ENCODE assay signal across 16 cellular contexts in the genomic region with DNA sequence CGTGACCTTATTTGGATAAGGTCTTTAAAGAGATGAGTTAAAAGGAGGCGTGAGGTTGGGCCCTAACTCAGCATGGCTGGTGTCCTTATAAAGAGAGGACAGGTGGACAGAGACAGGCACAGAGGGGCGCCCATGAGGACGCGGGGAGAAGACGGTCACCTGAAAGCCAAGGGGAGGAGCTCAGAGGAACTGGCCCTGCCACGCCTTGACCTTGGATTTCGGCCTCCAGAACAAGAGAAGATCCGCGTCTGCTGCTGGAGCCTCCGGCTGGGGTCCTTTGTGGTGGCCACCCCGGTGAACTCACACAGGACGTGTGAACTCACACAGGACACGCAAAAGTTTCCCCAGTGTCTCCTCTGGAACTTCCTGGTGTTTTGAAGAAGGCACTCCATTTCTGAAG.
A peak's percentile ranks its signal among the peaks of the same experiment; 100 is the strongest.
DNase-seq lines count a peak whose midpoint lies in the region; ATAC-seq and TF ChIP-seq lines count a peak whose summit lies in the region.
"Had no signal": no experiment of that assay in that cellular context is flagged by ENCODE, and none has a peak within 500 bp of the region (broad histone marks: within the 10 kb centered on the region; RNA-seq: fewer than 3 reads in every experiment).

No MANE protein-coding gene starts in this region.

- TF ChIP-seq CTCF in MCF 10A (IDR thresholded peaks at IDR 0.05; ENCODE audit: unreplicated experiment), result no peak
- no peak for TF ChIP-seq CTCF in breast epithelium (IDR thresholded peaks at IDR 0.05)
- no peak for TF ChIP-seq CTCF in OCI-LY7 (conservative IDR thresholded peaks at IDR 0.05; ENCODE audit: low read length)
- TF ChIP-seq CTCF in suprapubic skin (IDR thresholded peaks at IDR 0.05), result no peak

- BruUV-seq in MCF 10A (replicated peaks; lab: Mats Ljungman, UMichigan), result no TSS peak
- BruUV-seq in OCI-LY7 (replicated peaks; lab: Mats Ljungman, UMichigan), result no TSS peak

- H3K9me3 Mint-ChIP-seq in MCF 10A (ENCODE audit: unreplicated experiment), result no peaks in the 10 kb centered on the region

- peaks cover 26% of the 10 kb centered on the region for H3K4me1 Mint-ChIP-seq in MCF 10A (ENCODE audit: insufficient read depth, unreplicated experiment)

- H3K27ac Mint-ChIP-seq in MCF 10A (ENCODE audit: low read depth, unreplicated experiment), result peak overlapping the region; percentile 71

- intact Hi-C loops in MCF 10A (cut with micrococcal nuclease), result no loop called here
- intact Hi-C loops in breast epithelium (cut with DNase I; ENCODE audit: low total_unique reads), result no loop called here
- intact Hi-C loops in OCI-LY7 (cut with micrococcal nuclease; ENCODE audit: unreplicated experiment), result no loop called here
- intact Hi-C loops in right cardiac atrium (cut with DNase I), result no loop called here

- no peak overlapping the region for H3K4me3 ChIP-seq in breast epithelium
- no peak overlapping the region for H3K4me3 ChIP-seq in OCI-LY7 (ENCODE audit: low read depth, low read length, poor library complexity, severe bottlenecking)
- H3K4me3 ChIP-seq in right cardiac atrium (ENCODE audit: low read length), result no peak overlapping the region
- no peak overlapping the region for H3K4me3 ChIP-seq in suprapubic skin

- no peaks in the 10 kb centered on the region for H3K27me3 ChIP-seq in breast epithelium
- H3K27me3 ChIP-seq in right cardiac atrium (ENCODE audit: control insufficient read depth, insufficient read depth), result no peaks in the 10 kb centered on the region
- H3K27me3 ChIP-seq in suprapubic skin, result peaks cover 3% of the 10 kb centered on the region

- CTCF ChIA-PET in MCF 10A (lab: Yijun Ruan, JAX), result no interaction called here
- CTCF ChIA-PET in OCI-LY7 (lab: Charles Lee; ENCODE audit: unreplicated experiment), result interaction anchor here (0.6 kb wide), 1 partner anchor 111 kb away, joined by 3 read pairs; no protein-coding TSS in a partner anchor

- H3K79me2 ChIP-seq in OCI-LY7 (ENCODE audit: insufficient read depth, low read depth, low read length), result no peaks in the 10 kb centered on the region

- POLR2A ChIA-PET in MCF 10A (lab: Yijun Ruan, JAX), result no interaction called here
- POLR2A ChIA-PET in OCI-LY7 (lab: Charles Lee), result no interaction called here

- no peak for ATAC-seq in right cardiac atrium
- ATAC-seq: HCT116 had no signal

- DNase-seq in MCF 10A (ENCODE audit: unreplicated experiment), result no peak
- no peak for DNase-seq in breast epithelium (ENCODE audit: low spot score in 2 of 2)
- no peak for DNase-seq in OCI-LY7 (ENCODE audit: low spot score)
- peak in 2 of 3 donors; percentile 7 to 41 for DNase-seq in right cardiac atrium
- DNase-seq in suprapubic skin (ENCODE audit: low spot score in 2 of 2), result peak in 1 of 2 donors; percentile 55
- DNase-seq in NCI-H510A (lab: John Stamatoyannopoulos, UW), result no peak
- no peak for DNase-seq in NCI-H345 treated with DMSO at 0.1 percent for 48 hours (lab: John Stamatoyannopoulos, UW; ENCODE audit: unreplicated experiment)
- DNase-seq in stimulated activated CD4-positive, alpha-beta T cell treated with anti-CD3 and anti-CD28 coated beads, Interleukin-1b, Interleukin-23, amount 100 ng/mL, for 48 hours, result no peak
- DNase-seq: 8988T; DMS79; GDM1; NCI-H146; NCI-H2081 treated with DMSO at 0.1 percent for 48 hours; NK-92 treated with Interleukin-12 subunit alpha and Interleukin-12 subunit beta, amount 100 ng/mL, for 24 hours; SHP77 treated with DMSO at 0.1 percent for 48 hours had no signal

- TF ChIP-seq POLR2A in breast epithelium (IDR thresholded peaks at IDR 0.05), result no peak
- no peak for TF ChIP-seq POLR2A in suprapubic skin (IDR thresholded peaks at IDR 0.05)

- H3K36me3 Mint-ChIP-seq in MCF 10A (ENCODE audit: insufficient read depth, unreplicated experiment), result peaks cover 7% of the 10 kb centered on the region

- no peak overlapping the region for H3K27ac ChIP-seq in breast epithelium
- no peak overlapping the region for H3K27ac ChIP-seq in OCI-LY7 (ENCODE audit: low read depth, low read length, poor library complexity, severe bottlenecking)
- no peak overlapping the region for H3K27ac ChIP-seq in right cardiac atrium (ENCODE audit: low read length)
- peak overlapping the region; percentile 67 for H3K27ac ChIP-seq in suprapubic skin

- WGBS in right cardiac atrium, result 90% methylated on average over 14 of the region's 14 CpGs
- 89% methylated on average over 14 of the region's 14 CpGs for WGBS in suprapubic skin

- no peak for TF ChIP-seq EP300 in suprapubic skin (IDR thresholded peaks at IDR 0.05)

- H3K36me3 ChIP-seq in breast epithelium (no peaks in the 10 kb centered on the region), OCI-LY7 (ENCODE audit: insufficient read depth, low read length) (no peaks in the 10 kb centered on the region), suprapubic skin (no peaks in the 10 kb centered on the region)

- peak overlapping the region; percentile 51 for H3K4me2 ChIP-seq in OCI-LY7 (ENCODE audit: low read length)

- H2AFZ ChIP-seq in OCI-LY7 (ENCODE audit: low read length), result no peak overlapping the region

- H3K9me3 ChIP-seq in breast epithelium (no peaks in the 10 kb centered on the region), OCI-LY7 (ENCODE audit: low read length) (no peaks in the 10 kb centered on the region), right cardiac atrium (ENCODE audit: control insufficient read depth, low read length) (no peaks in the 10 kb centered on the region), suprapubic skin (no peaks in the 10 kb centered on the region)

- H4K20me1 ChIP-seq in OCI-LY7 (ENCODE audit: insufficient read depth, low read length), result no peaks in the 10 kb centered on the region

- H3K27me3 Mint-ChIP-seq in MCF 10A (ENCODE audit: insufficient read depth, unreplicated experiment), result no peaks in the 10 kb centered on the region

- no peaks in the 10 kb centered on the region for H3K9me2 ChIP-seq in OCI-LY7 (ENCODE audit: insufficient read depth, low read length)

- no peak overlapping the region for H3K4me3 Mint-ChIP-seq in MCF 10A (ENCODE audit: unreplicated experiment)

- H3K4me1 ChIP-seq in breast epithelium (no peaks in the 10 kb centered on the region), OCI-LY7 (ENCODE audit: insufficient read depth, low read length, poor library complexity, severe bottlenecking) (peaks cover 20% of the 10 kb centered on the region), right cardiac atrium (ENCODE audit: control insufficient read depth, insufficient read depth, low read length) (no peaks in the 10 kb centered on the region), suprapubic skin (peaks cover 77% of the 10 kb centered on the region)

Comparison
In these comparisons a context has a peak if more than half of its experiments do, and no peak if none do; other contexts are left out.
1. DNase-seq: peak in right cardiac atrium (2 of 3); none in MCF 10A (single experiment), breast epithelium (0 of 2), OCI-LY7 (single experiment), NCI-H510A (single experiment), NCI-H345 treated with DMSO at 0.1 percent for 48 hours (single experiment) and stimulated activated CD4-positive, alpha-beta T cell treated with anti-CD3 and anti-CD28 coated beads, Interleukin-1b, Interleukin-23, amount 100 ng/mL, for 48 hours (single experiment).